Comparison of ENCODE assay signal across 16 cellular contexts in genomic region chr12:116695464-116695725, GRCh38. TPM values are rescaled to one million over a fixed set of nuclear protein-coding genes. Genes with fewer than 3 reads are reported as not detected.
DNase-seq lines count a peak whose midpoint lies in the region; ATAC-seq and TF ChIP-seq lines count a peak whose summit lies in the region.
"Had no signal": no experiment of that assay in that cellular context is flagged by ENCODE, and none has a peak within 500 bp of the region (broad histone marks: within the 10 kb centered on the region; RNA-seq: fewer than 3 reads in every experiment).

No MANE protein-coding gene starts in this region.

- WGBS in spleen, 5 donors: 16 to 47% (median 33%) methylated on average over 3 of the region's 3 CpGs

- H3K4me3 ChIP-seq in BLaER1 (peak overlapping the region; percentile 63), spleen (peak overlapping the region in 1 of 8 donors; percentile 51)

- H3K4me1 ChIP-seq in BLaER1 (peaks cover 92% of the 10 kb centered on the region), spleen (peaks cover 0 to 46% (median 17%) of the 10 kb centered on the region in 6 donors)

- no peaks in the 10 kb centered on the region for H4K20me1 ChIP-seq in BLaER1

- no peaks in the 10 kb centered on the region for H3K36me3 Mint-ChIP-seq in naive B cell
- H3K36me3 Mint-ChIP-seq: CD4-positive, alpha-beta memory T cell had no signal

- peak; percentile 44 for ATAC-seq in naive B cell (ENCODE audit: low read depth in 2 of 2)
- no peak for ATAC-seq in HG02884 (IDR thresholded peaks at IDR 0.05; ENCODE audit: unreplicated experiment)
- ATAC-seq: HepG2 had no signal

- DNase-seq in NAMALWA (ENCODE audit: low spot score) (peak; percentile 36), SK-MEL-5 (ENCODE audit: low read depth, low spot score) (peak; percentile 91), naive B cell (no peak), spleen (no peak), NCI-H146 treated with DMSO at 0.1 percent for 48 hours (lab: John Stamatoyannopoulos, UW; ENCODE audit: unreplicated experiment) (no peak)
- DNase-seq: 8988T; AML-193; CD4-positive, alpha-beta memory T cell; DMS79; EL; GOT3; H9 had no signal

- peak overlapping the region; percentile 30 to 92 (median 80) for H3K4me3 Mint-ChIP-seq in naive B cell
- H3K4me3 Mint-ChIP-seq: CD4-positive, alpha-beta memory T cell; H9 had no signal

- TF ChIP-seq POLR2A in spleen (IDR thresholded peaks at IDR 0.05): no peak

- peaks cover 43 to 44% (median 43%) of the 10 kb centered on the region in 3 donors for H3K4me1 Mint-ChIP-seq in naive B cell

- in situ Hi-C loops in SK-MEL-5 (cut with HindIII; ENCODE audit: low pct_unique_long_range_greater_than_20kb, low sequenced_read_pairs): no loop called here

- peaks cover 29 to 51% (median 46%) of the 10 kb centered on the region in 3 donors for H3K27me3 Mint-ChIP-seq in naive B cell

- no peaks in the 10 kb centered on the region for H3K27me3 ChIP-seq in BLaER1
- H3K27me3 ChIP-seq in spleen (replicated peaks in 1 of 7): peaks cover 0 to 63% (median 17%) of the 10 kb centered on the region in 7 donors

- H3K27ac Mint-ChIP-seq in naive B cell: no peak overlapping the region
- H3K27ac Mint-ChIP-seq: CD4-positive, alpha-beta memory T cell; H9 had no signal

- no peaks in the 10 kb centered on the region for H3K9me3 Mint-ChIP-seq in naive B cell
- H3K9me3 Mint-ChIP-seq: H9 had no signal

- H3K9me3 ChIP-seq in BLaER1 (no peaks in the 10 kb centered on the region), spleen (no peaks in the 10 kb centered on the region)

- H3K36me3 ChIP-seq in BLaER1 (no peaks in the 10 kb centered on the region), spleen (no peaks in the 10 kb centered on the region)

- intact Hi-C loops in spleen (cut with DNase I; ENCODE audit: low total_unique reads): loop anchor here (10.0 kb wide), 1 partner anchor 711 kb away; no protein-coding TSS in a partner anchor

- H3K9ac ChIP-seq in BLaER1: peak overlapping the region; percentile 56; the same call in 1 of the 2 replicates

- peak overlapping the region; percentile 61 for H3K27ac ChIP-seq in BLaER1
- H3K27ac ChIP-seq in spleen: no peak overlapping the region
- H3K27ac ChIP-seq: C4-2B had no signal

- no peak for TF ChIP-seq CTCF in spleen (IDR thresholded peaks at IDR 0.05 in 8 of 11, conservative IDR thresholded peaks at IDR 0.05 in 3 of 11)

- peak overlapping the region; percentile 95 for H3K4me2 ChIP-seq in BLaER1

RNA-seq across cellular contexts. Expression of gene SPRING1, which starts 42.5 kb away (rescaled TPM):
- 45.4 and 60.6 TPM in 2 replicates for total RNA-seq in SK-MEL-5 (2014; rRNA removed; shearing (Covaris generic))
- polyA plus RNA-seq in SK-MEL-5 (2015; cell fraction: cytosol; rRNA removed): 44.7 and 51.4 TPM in 2 replicates
- 7.6 and 25.0 TPM in 2 replicates for polyA plus RNA-seq in SK-MEL-5 (2015; cell fraction: nucleus; rRNA removed)
- polyA plus RNA-seq in naive B cell (ENCODE audit: low read depth in 6 of 6): 10 to 100 TPM; 26.9 to 47.1 (median 31.9) TPM
- 10 to 100 TPM; 18.5 to 43.8 (median 28.7) TPM for total RNA-seq in spleen
- polyA plus RNA-seq in spleen: 10 to 100 TPM in 2 of 3 donors, 1 to 10 TPM in 1; 8.8 to 17.5 (median 10.4) TPM

RNA-seq across cellular contexts. Expression of gene RNFT2, which starts 42.7 kb away (rescaled TPM):
- 2.3 and 3.3 TPM in 2 replicates for total RNA-seq in SK-MEL-5 (2014; rRNA removed; shearing (Covaris generic))
- polyA plus RNA-seq in SK-MEL-5 (2015; cell fraction: cytosol; rRNA removed): 3.7 and 4.2 TPM in 2 replicates
- polyA plus RNA-seq in SK-MEL-5 (2015; cell fraction: nucleus; rRNA removed): 3.0 and 3.2 TPM in 2 replicates
- polyA plus RNA-seq in naive B cell (ENCODE audit: low read depth in 6 of 6): 1 to 10 TPM; 1.4 to 3.5 (median 2.5) TPM
- total RNA-seq in spleen: 1 to 10 TPM; 3.0 to 6.0 (median 4.4) TPM
- polyA plus RNA-seq in spleen: 1 to 10 TPM; 1.9 to 3.9 (median 3.5) TPM

Comparison
In these comparisons a context has a peak if more than half of its experiments do, and no peak if none do; other contexts are left out.
1. DNase-seq: peak in NAMALWA (single experiment) and SK-MEL-5 (single experiment); none in naive B cell (single experiment), spleen (single experiment) and NCI-H146 treated with DMSO at 0.1 percent for 48 hours (single experiment).